In the genomic region with DNA sequence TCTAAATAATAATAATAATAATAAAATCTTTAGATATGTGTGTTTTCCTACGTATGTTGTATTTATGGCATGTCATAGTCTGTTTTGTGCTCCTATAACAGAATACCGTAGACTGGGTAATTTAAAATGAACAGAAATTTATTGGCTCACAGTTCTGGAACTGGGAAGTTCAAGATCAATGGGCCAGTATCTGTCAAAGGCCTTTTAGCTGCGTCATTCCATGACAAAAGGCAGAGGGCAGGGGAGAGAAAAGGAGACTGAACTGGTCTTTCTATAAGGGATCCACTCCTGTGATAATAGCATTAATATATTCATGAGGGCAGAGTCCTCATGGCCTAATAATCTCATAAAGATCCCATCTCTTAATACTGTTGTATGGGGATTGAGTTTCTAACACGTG, we compare ENCODE assay signal across 22 cellular contexts. TPM values are rescaled to one million over a fixed set of nuclear protein-coding genes. Genes with fewer than 3 reads are reported as not detected.
DNase-seq lines count a peak whose midpoint lies in the region; ATAC-seq, FAIRE-seq and TF ChIP-seq lines count a peak whose summit lies in the region.
"Had no signal": no experiment of that assay in that cellular context is flagged by ENCODE, and none has a peak within 500 bp of the region (broad histone marks: within the 10 kb centered on the region; RNA-seq: fewer than 3 reads in every experiment).

No MANE protein-coding gene starts in this region.

- no peaks in the 10 kb centered on the region for H3K9me3 ChIP-seq in K562 (replicated peaks; ENCODE audit: control insufficient read depth, insufficient read depth, low read depth, low read length)
- H3K9me3 ChIP-seq: Caco-2 had no signal

- 0 out of 2 replicates have a peak overlapping the region, but pooled peaks have one; percentile 5 for H3K4me2 ChIP-seq in GM23338
- H3K4me2 ChIP-seq in K562 (ENCODE audit: insufficient read depth, low read length): peak overlapping the region; percentile 86
- H3K4me2 ChIP-seq: BLaER1 had no signal

- peaks cover 4% of the 10 kb centered on the region; the same call in 2 of the 3 replicates for H3K9me3 Mint-ChIP-seq in GM23338
- H3K9me3 Mint-ChIP-seq in stimulated activated naive CD8-positive, alpha-beta T cell treated with anti-CD3 and anti-CD28 coated beads, Interleukin-15, amount 100 ng/mL, for 72 hours: peaks cover 0 to 5% of the 10 kb centered on the region in 2 donors

- H3F3A ChIP-seq in GM23338 (replicated peaks; ENCODE audit: low read depth): no peaks in the 10 kb centered on the region

- H3K36me3 Mint-ChIP-seq in GM23338 (ENCODE audit: low read depth): peaks cover 3% of the 10 kb centered on the region
- H3K36me3 Mint-ChIP-seq: CD4-positive, CD25-positive, alpha-beta regulatory T cell; CD8-positive, alpha-beta T cell had no signal

- DNase-seq in GM23338 (ENCODE audit: low spot score) (no peak), NCI-H82 (lab: John Stamatoyannopoulos, UW) (peak; percentile 56), OCI-M1 (lab: John Stamatoyannopoulos, UW) (peak; percentile 16), K562 (ENCODE audit: extremely low read depth in 1 of 4, low spot score in 3 of 4) (peak in 2 of 4 experiments; percentile 40 to 57), MV-4-11 (lab: John Stamatoyannopoulos, UW) (no peak), NCI-H2171 treated with DMSO at 0.1 percent for 48 hours (lab: John Stamatoyannopoulos, UW) (no peak)
- no peak for DNase-seq in stimulated activated naive CD8-positive, alpha-beta T cell treated with anti-CD3 and anti-CD28 coated beads, Interleukin-15, amount 100 ng/mL, for 72 hours
- DNase-seq: Caco-2; CD4-positive, CD25-positive, alpha-beta regulatory T cell; CD8-positive, alpha-beta T cell; DMS153; DND-41; H9 had no signal

- POLR2A ChIA-PET in K562 (lab: Yijun Ruan, JAX): interaction anchor here (0.8 to 2.2 kb wide), 5 partner anchors 9 to 456 kb away, joined by 3 to 13 read pairs (median 3); no protein-coding TSS in a partner anchor

- peaks cover 2% of the 10 kb centered on the region for H3K27me3 Mint-ChIP-seq in GM23338 (ENCODE audit: insufficient read depth, low read depth, poor library complexity)
- H3K27me3 Mint-ChIP-seq in stimulated activated naive CD8-positive, alpha-beta T cell treated with anti-CD3 and anti-CD28 coated beads, Interleukin-15, amount 100 ng/mL, for 72 hours: no peaks in the 10 kb centered on the region

- no peak overlapping the region for H3K4me3 Mint-ChIP-seq in GM23338
- no peak overlapping the region for H3K4me3 Mint-ChIP-seq in stimulated activated naive CD8-positive, alpha-beta T cell treated with anti-CD3 and anti-CD28 coated beads, Interleukin-15, amount 100 ng/mL, for 72 hours
- H3K4me3 Mint-ChIP-seq: B cell; CD4-positive, CD25-positive, alpha-beta regulatory T cell; CD8-positive, alpha-beta T cell; H9 had no signal

- H3K79me2 ChIP-seq in GM23338 (replicated peaks; ENCODE audit: insufficient read depth) (no peaks in the 10 kb centered on the region), K562 (ENCODE audit: control insufficient read depth, insufficient read depth, low read length) (peaks cover 18% of the 10 kb centered on the region)

- H3K9me1 ChIP-seq in K562 (ENCODE audit: control insufficient read depth, insufficient read depth, low read length): no peaks in the 10 kb centered on the region

- H3K4me3 ChIP-seq in GM23338: no peak overlapping the region
- peak overlapping the region; percentile 33; the same call in 1 of the 2 replicates for H3K4me3 ChIP-seq in K562
- H3K4me3 ChIP-seq: BLaER1 had no signal

- ATAC-seq in GM23338: peak; percentile 41; the same call in 1 of the 3 replicates
- ATAC-seq in K562: peak; percentile 62
- no peak for ATAC-seq in stimulated activated naive CD8-positive, alpha-beta T cell treated with anti-CD3 and anti-CD28 coated beads, Interleukin-15, amount 100 ng/mL, for 72 hours
- ATAC-seq in HG02885 (IDR thresholded peaks at IDR 0.05; ENCODE audit: poor library complexity, unreplicated experiment): no peak
- ATAC-seq: CD8-positive, alpha-beta T cell; HCT116 had no signal

- H4K20me1 ChIP-seq in GM23338 (replicated peaks; ENCODE audit: insufficient read depth): no peaks in the 10 kb centered on the region
- no peaks in the 10 kb centered on the region for H4K20me1 ChIP-seq in K562 (replicated peaks; ENCODE audit: control insufficient read depth, insufficient read depth, low read length)
- H4K20me1 ChIP-seq: BLaER1 had no signal

- H3K9me2 ChIP-seq in GM23338 (ENCODE audit: insufficient read depth): 0 out of 2 replicates have a peak, but pooled peaks cover 4% of the 10 kb centered on the region

- CTCF ChIA-PET in K562 (lab: Yijun Ruan, JAX; ENCODE audit: low intra/inter-chr PET ratio): no interaction called here

- no peaks in the 10 kb centered on the region for H3K36me3 ChIP-seq in GM23338 (ENCODE audit: insufficient read depth)
- H3K36me3 ChIP-seq in K562 (ENCODE audit: control insufficient read depth, insufficient read depth, low read length): 0 out of 3 replicates have a peak, but pooled peaks cover 6% of the 10 kb centered on the region
- H3K36me3 ChIP-seq: BLaER1 had no signal

- 35% methylated on average over 4 of the region's 4 CpGs for WGBS in K562 (ENCODE audit: insufficient coverage, low coverage, missing lambda C conversion rate)

- H2AFZ ChIP-seq in GM23338: no peak overlapping the region
- H2AFZ ChIP-seq in K562 (ENCODE audit: low read depth, low read length): peak overlapping the region; percentile 96

- in situ Hi-C loops in K562 (cut with MboI): no loop called here

- peak overlapping the region; percentile 34 for H3K27ac Mint-ChIP-seq in GM23338
- no peak overlapping the region for H3K27ac Mint-ChIP-seq in stimulated activated naive CD8-positive, alpha-beta T cell treated with anti-CD3 and anti-CD28 coated beads, Interleukin-15, amount 100 ng/mL, for 72 hours
- H3K27ac Mint-ChIP-seq: B cell; CD8-positive, alpha-beta T cell; H9 had no signal

- no TSS peak for BruUV-seq in K562 (replicated peaks; lab: Mats Ljungman, UMichigan)

- TF ChIP-seq EP300 in K562 (IDR thresholded peaks at IDR 0.05; ENCODE audit: low read length): no peak

- H3K27me3 ChIP-seq in GM23338 (ENCODE audit: insufficient read depth) (no peaks in the 10 kb centered on the region), K562 (ENCODE audit: control insufficient read depth in 2 of 2, insufficient read depth in 2 of 2, low read length in 2 of 2) (no peaks in the 10 kb centered on the region)
- H3K27me3 ChIP-seq: BLaER1 had no signal

- H3K9ac ChIP-seq in K562 (ENCODE audit: insufficient read depth in 1 of 2, low read depth in 2 of 2, low read length in 2 of 2): peak overlapping the region in 1 of 2 experiments; percentile 57; a peak in 2 of 4 replicates
- H3K9ac ChIP-seq: BLaER1 had no signal

- TF ChIP-seq POLR2A in K562 (conservative IDR thresholded peaks at IDR 0.05): no peak

- FAIRE-seq in K562 (lab: Jason Lieb, UNC): peak; percentile 67
- FAIRE-seq: A204.1, G401.6, GM12892 had no signal

- intact Hi-C loops in K562 (cut with micrococcal nuclease): no loop called here

- TF ChIP-seq CTCF in GM23338 (conservative IDR thresholded peaks at IDR 0.05; ENCODE audit: low read depth in 2 of 2): no peak
- no peak for TF ChIP-seq CTCF in K562 (IDR thresholded peaks at IDR 0.05 in 2 of 3, conservative IDR thresholded peaks at IDR 0.05 in 1 of 3; ENCODE audit: insufficient read depth in 2 of 3, low read depth in 1 of 3, low read length in 3 of 3)

- TF ChIP-seq RAD21 in K562 (CRISPR knock-in tag; conservative IDR thresholded peaks at IDR 0.05 in 1 of 2, IDR thresholded peaks at IDR 0.05 in 1 of 2): no peak

- H3K4me1 ChIP-seq in GM23338 (ENCODE audit: insufficient read depth): peaks cover 19% of the 10 kb centered on the region
- peaks cover 5 to 26% of the 10 kb centered on the region in 2 experiments; a peak in 3 of 5 replicates for H3K4me1 ChIP-seq in K562 (replicated peaks in 1 of 2; ENCODE audit: control insufficient read depth in 2 of 2, insufficient read depth in 2 of 2, low read length in 2 of 2)
- H3K4me1 ChIP-seq: BLaER1, Caco-2 had no signal

- no peak overlapping the region for H3K27ac ChIP-seq in GM23338 (ENCODE audit: low read depth)
- peak overlapping the region; percentile 65 for H3K27ac ChIP-seq in K562 (ENCODE audit: extremely low read depth, low read depth, low read length)
- H3K27ac ChIP-seq: 22Rv1, BLaER1, C4-2B had no signal

- peaks cover 21% of the 10 kb centered on the region for H3K4me1 Mint-ChIP-seq in GM23338
- peaks cover 11% of the 10 kb centered on the region for H3K4me1 Mint-ChIP-seq in stimulated activated naive CD8-positive, alpha-beta T cell treated with anti-CD3 and anti-CD28 coated beads, Interleukin-15, amount 100 ng/mL, for 72 hours
- H3K4me1 Mint-ChIP-seq: B cell; CD4-positive, CD25-positive, alpha-beta regulatory T cell had no signal

RNA-seq across cellular contexts. Expression of a gene that starts 7.2 kb away (rescaled TPM):
- 27.1 and 27.2 TPM in 2 replicates for total RNA-seq in GM23338 (2014; rRNA removed; shearing (Covaris generic))
- polyA plus RNA-seq in GM23338 (2016; fragmentation: Nextera tagmentation; extraction: Ambion mirVana) (7.2 and 7.6 TPM in 2 replicates), K562 (2011; rRNA removed) (29.0 and 35.8 TPM in 2 replicates), K562 (2014; fragmentation: Illumina TruSeq; extraction: Trizol) (9.2 and 10.7 TPM in 2 replicates), K562 (2014; fragmentation: Nextera tagmentation; extraction: Ambion mirVana) (1 to 10 TPM; 3.4 to 6.1 TPM), K562 (2014; rRNA removed) (14.8 and 15.7 TPM in 2 replicates)
- total RNA-seq in K562 (2011; cell fraction: chromatin; rRNA removed; ENCODE audit: low replicate concordance): 63.5 and 68.0 TPM in 2 replicates
- total RNA-seq in K562 (2011; cell fraction: nucleolus; rRNA removed): 26.0 and 28.6 TPM in 2 replicates
- total RNA-seq in K562 (2011; cell fraction: nucleoplasm; rRNA removed): 55.2 and 88.0 TPM in 2 replicates
- total RNA-seq in K562 (2014; rRNA removed) (20.5 and 21.6 TPM in 2 replicates), K562 (2014; rRNA removed; fragmentation: Illumina TruSeq; extraction: Trizol) (28.7 and 34.2 TPM in 2 replicates), K562 (2015; rRNA removed; fragmentation: Illumina TruSeq; extraction: Trizol) (28.1 and 28.4 TPM in 2 replicates), K562 (2021) (46.6 and 50.1 TPM in 2 replicates)
- polyA plus RNA-seq in K562 (2011; cell fraction: cytosol; rRNA removed): 10.7 and 20.6 TPM in 2 replicates
- polyA plus RNA-seq in K562 (2011; cell fraction: nucleus; rRNA removed): 16.6 and 19.0 TPM in 2 replicates
- polyA plus RNA-seq in K562 (2012): 6.7 and 9.0 TPM in 2 replicates
- polyA minus RNA-seq in K562 (2011; rRNA and poly(A)+ RNA removed): 111 and 122 TPM in 2 replicates
- polyA minus RNA-seq in K562 (2011; cell fraction: cytosol; rRNA and poly(A)+ RNA removed): 48.0 and 48.3 TPM in 2 replicates
- 15.2 and 18.5 TPM in 2 replicates for polyA minus RNA-seq in K562 (2011; cell fraction: nucleus; rRNA and poly(A)+ RNA removed)

RNA-seq across cellular contexts. Expression of a gene that starts 39.9 kb away (rescaled TPM):
- 15.9 and 17.1 TPM in 2 replicates for total RNA-seq in GM23338 (2014; rRNA removed; shearing (Covaris generic))
- polyA plus RNA-seq in GM23338 (2016; fragmentation: Nextera tagmentation; extraction: Ambion mirVana) (32.0 and 32.8 TPM in 2 replicates), K562 (2011; rRNA removed) (44.9 and 69.9 TPM in 2 replicates), K562 (2014; fragmentation: Illumina TruSeq; extraction: Trizol) (50.7 and 60.1 TPM in 2 replicates), K562 (2014; fragmentation: Nextera tagmentation; extraction: Ambion mirVana) (10 to 100 TPM; 87.0 to 90.2 TPM), K562 (2014; rRNA removed) (54.8 and 63.2 TPM in 2 replicates)
- total RNA-seq in K562 (2011; cell fraction: chromatin; rRNA removed; ENCODE audit: low replicate concordance): 7.1 and 15.3 TPM in 2 replicates
- 4.0 and 4.3 TPM in 2 replicates for total RNA-seq in K562 (2011; cell fraction: nucleolus; rRNA removed)
- 6.7 and 13.7 TPM in 2 replicates for total RNA-seq in K562 (2011; cell fraction: nucleoplasm; rRNA removed)
- total RNA-seq in K562 (2014; rRNA removed) (41.4 and 52.1 TPM in 2 replicates), K562 (2014; rRNA removed; fragmentation: Illumina TruSeq; extraction: Trizol) (73.5 and 78.1 TPM in 2 replicates), K562 (2015; rRNA removed; fragmentation: Illumina TruSeq; extraction: Trizol) (71.1 and 81.7 TPM in 2 replicates), K562 (2021) (57.0 and 64.4 TPM in 2 replicates)
- polyA plus RNA-seq in K562 (2011; cell fraction: cytosol; rRNA removed): 10.0 and 21.7 TPM in 2 replicates
- polyA plus RNA-seq in K562 (2011; cell fraction: nucleus; rRNA removed): 7.3 and 11.7 TPM in 2 replicates
- polyA plus RNA-seq in K562 (2012): 42.3 and 51.3 TPM in 2 replicates
- polyA minus RNA-seq in K562 (2011; rRNA and poly(A)+ RNA removed): 87.3 and 88.4 TPM in 2 replicates
- polyA minus RNA-seq in K562 (2011; cell fraction: cytosol; rRNA and poly(A)+ RNA removed): 19.4 and 21.4 TPM in 2 replicates
- 4.7 and 8.7 TPM in 2 replicates for polyA minus RNA-seq in K562 (2011; cell fraction: nucleus; rRNA and poly(A)+ RNA removed)

Comparison
In these comparisons a context has a peak if more than half of its experiments do, and no peak if none do; other contexts are left out.
1. ATAC-seq: peak in GM23338 (single experiment) and K562 (single experiment); none in stimulated activated naive CD8-positive, alpha-beta T cell treated with anti-CD3 and anti-CD28 coated beads, Interleukin-15, amount 100 ng/mL, for 72 hours (single experiment) and HG02885 (single experiment).
2. DNase-seq: peak in NCI-H82 (single experiment) and OCI-M1 (single experiment); none in GM23338 (single experiment), stimulated activated naive CD8-positive, alpha-beta T cell treated with anti-CD3 and anti-CD28 coated beads, Interleukin-15, amount 100 ng/mL, for 72 hours (0 of 2), MV-4-11 (single experiment) and NCI-H2171 treated with DMSO at 0.1 percent for 48 hours (single experiment).